1 cellular context compared by ENCODE assay signal in genomic region chr12:89525002-89525823, GRCh38.
TF ChIP-seq lines count a peak whose summit lies in the region.

No MANE protein-coding gene starts in this region.

TF ChIP-seq in WTC11, 78 proteins besides CTCF, POLR2A, EP300 and RAD21 (continued from another document):
- TF ChIP-seq HMGXB4 (CRISPR knock-in tag; IDR thresholded peaks at IDR 0.05) (peak; percentile 22; the same call in 1 of the 2 replicates), FOXJ3 (CRISPR knock-in tag; IDR thresholded peaks at IDR 0.05; ENCODE audit: borderline replicate concordance) (no peak), IRF1 (CRISPR knock-in tag; IDR thresholded peaks at IDR 0.05) (no peak), NR3C1 (CRISPR knock-in tag; conservative IDR thresholded peaks at IDR 0.05; ENCODE audit: low read depth) (no peak), HMGA2 (CRISPR knock-in tag; IDR thresholded peaks at IDR 0.05) (no peak), ZNF219 (CRISPR knock-in tag; IDR thresholded peaks at IDR 0.05; ENCODE audit: borderline replicate concordance) (no peak), SP1 (CRISPR knock-in tag; conservative IDR thresholded peaks at IDR 0.05) (no peak), CBFB (CRISPR knock-in tag; IDR thresholded peaks at IDR 0.05; ENCODE audit: low read depth) (no peak), NR2C2 (CRISPR knock-in tag; IDR thresholded peaks at IDR 0.05) (no peak), ZNF263 (CRISPR knock-in tag; IDR thresholded peaks at IDR 0.05; ENCODE audit: low read depth) (no peak), ZNF416 (CRISPR knock-in tag; IDR thresholded peaks at IDR 0.05) (no peak), ZNF425 (CRISPR knock-in tag; conservative IDR thresholded peaks at IDR 0.05) (no peak), MYBL2 (CRISPR knock-in tag; IDR thresholded peaks at IDR 0.05) (no peak), ZNF138 (CRISPR knock-in tag; conservative IDR thresholded peaks at IDR 0.05) (0 out of 2 replicates have a peak, but pooled peaks have one; percentile 12)
